Comparison of ENCODE assay signal across 17 cellular contexts in genomic region chr11:1510928-1511327, GRCh38. TPM values are rescaled to one million over a fixed set of nuclear protein-coding genes. Genes with fewer than 3 reads are reported as not detected.
DNase-seq lines count a peak whose midpoint lies in the region; ATAC-seq, FAIRE-seq and TF ChIP-seq lines count a peak whose summit lies in the region.
"Had no signal": no experiment of that assay in that cellular context is flagged by ENCODE, and none has a peak within 500 bp of the region (broad histone marks: within the 10 kb centered on the region; RNA-seq: fewer than 3 reads in every experiment).

No MANE protein-coding gene starts in this region.

- BruUV-seq in Calu3 (replicated peaks; lab: Mats Ljungman, UMichigan): no TSS peak

- H3K27ac Mint-ChIP-seq in WTC11 (peak overlapping the region; percentile 57; the same call in 1 of the 2 replicates), Calu3 (ENCODE audit: unreplicated experiment) (no peak overlapping the region)
- H3K27ac Mint-ChIP-seq: H9 had no signal

- ATAC-seq in right cardiac atrium (no peak), WTC11 (no peak)

- H3K9me3 Mint-ChIP-seq in WTC11 (no peaks in the 10 kb centered on the region), Calu3 (ENCODE audit: low read depth, unreplicated experiment) (no peaks in the 10 kb centered on the region)
- H3K9me3 Mint-ChIP-seq: CD4-positive, alpha-beta T cell; H9 had no signal

- TF ChIP-seq POLR2A in adrenal gland (IDR thresholded peaks at IDR 0.05): no peak

- H3K9ac ChIP-seq in kidney (ENCODE audit: low read length in 2 of 2): no peak overlapping the region
- H3K9ac ChIP-seq: KMS-11 had no signal

- intact Hi-C loops in right cardiac atrium (cut with DNase I): loop anchor here in 1 of 4 donors (10.0 kb wide), 1 partner anchor 306 kb away; no protein-coding TSS in a partner anchor
- intact Hi-C loops in cardiac septum (cut with DNase I): no loop called here
- intact Hi-C loops in kidney (cut with DNase I): no loop called here
- intact Hi-C loops in adrenal gland (cut with DNase I): no loop called here
- intact Hi-C loops in Calu3 (cut with micrococcal nuclease; ENCODE audit: unreplicated experiment): loop anchor here (10.0 kb wide), 1 partner anchor 206 kb away; the partner anchor contains the start of gene TOLLIP

- H3K36me3 ChIP-seq in kidney (ENCODE audit: control insufficient read depth in 1 of 2, insufficient read depth in 2 of 2, low read length in 2 of 2): no peaks in the 10 kb centered on the region
- no peaks in the 10 kb centered on the region for H3K36me3 ChIP-seq in adrenal gland (replicated peaks in 1 of 2)
- H3K36me3 ChIP-seq: MG63, SJSA1 had no signal

- no peaks in the 10 kb centered on the region for H3K9me3 ChIP-seq in right cardiac atrium (ENCODE audit: control insufficient read depth, low read length)
- H3K9me3 ChIP-seq in kidney (ENCODE audit: control insufficient read depth in 1 of 2, low read length in 2 of 2): no peaks in the 10 kb centered on the region
- H3K9me3 ChIP-seq in adrenal gland (replicated peaks in 1 of 3): no peaks in the 10 kb centered on the region
- H3K9me3 ChIP-seq: MG63, SJSA1 had no signal

- H3K4me1 ChIP-seq in right cardiac atrium (ENCODE audit: control insufficient read depth, insufficient read depth, low read length): peaks cover 41% of the 10 kb centered on the region
- peaks cover 0 to 30% of the 10 kb centered on the region in 2 donors for H3K4me1 ChIP-seq in kidney (ENCODE audit: control insufficient read depth in 1 of 2, insufficient read depth in 1 of 2, low read depth in 1 of 2, low read length in 2 of 2)
- peaks cover 7 to 26% of the 10 kb centered on the region in 2 donors for H3K4me1 ChIP-seq in adrenal gland (replicated peaks in 1 of 2)
- H3K4me1 ChIP-seq: SJSA1 had no signal

- CTCF ChIA-PET in WTC11 (lab: Charles Lee) (interaction anchor here (1.0 to 1.6 kb wide), 3 partner anchors 36 to 53 kb away, joined by 3 to 8 read pairs (median 3); no protein-coding TSS in a partner anchor), Calu3 (lab: Charles Lee) (no interaction called here)

- no peaks in the 10 kb centered on the region for H3K27me3 Mint-ChIP-seq in WTC11 (ENCODE audit: low read depth)
- no peaks in the 10 kb centered on the region for H3K27me3 Mint-ChIP-seq in Calu3 (ENCODE audit: unreplicated experiment)
- H3K27me3 Mint-ChIP-seq: CD4-positive, alpha-beta T cell had no signal

- no peak for FAIRE-seq in kidney (lab: Jason Lieb, UNC)
- FAIRE-seq: A204.1 had no signal

- no peaks in the 10 kb centered on the region for H3K36me3 Mint-ChIP-seq in WTC11
- no peaks in the 10 kb centered on the region for H3K36me3 Mint-ChIP-seq in Calu3 (ENCODE audit: insufficient read depth, unreplicated experiment)

- no peak overlapping the region for H3K4me3 ChIP-seq in right cardiac atrium (ENCODE audit: low read length)
- H3K4me3 ChIP-seq in kidney (ENCODE audit: low read length in 2 of 2): no peak overlapping the region
- H3K4me3 ChIP-seq in adrenal gland: no peak overlapping the region
- H3K4me3 ChIP-seq: MG63, SJSA1 had no signal

- H3K27me3 ChIP-seq in right cardiac atrium (ENCODE audit: control insufficient read depth, insufficient read depth) (no peaks in the 10 kb centered on the region), adrenal gland (no peaks in the 10 kb centered on the region)
- H3K27me3 ChIP-seq: MG63, SJSA1 had no signal

- H3K27ac ChIP-seq in right cardiac atrium (ENCODE audit: low read length): no peak overlapping the region
- no peak overlapping the region for H3K27ac ChIP-seq in kidney (ENCODE audit: low read depth in 2 of 2, low read length in 2 of 2)
- no peak overlapping the region for H3K27ac ChIP-seq in adrenal gland
- H3K27ac ChIP-seq: KMS-11, SJSA1 had no signal

- no peak for TF ChIP-seq CTCF in WTC11 (IDR thresholded peaks at IDR 0.05)
- no peak for TF ChIP-seq CTCF in kidney (IDR thresholded peaks at IDR 0.05; ENCODE audit: borderline replicate concordance, extremely low read depth, insufficient read depth)
- TF ChIP-seq CTCF in adrenal gland (IDR thresholded peaks at IDR 0.05): no peak
- TF ChIP-seq CTCF in Calu3 (IDR thresholded peaks at IDR 0.05; ENCODE audit: unreplicated experiment): no peak

- H3K4me3 Mint-ChIP-seq in WTC11: no peak overlapping the region
- no peak overlapping the region for H3K4me3 Mint-ChIP-seq in Calu3 (ENCODE audit: low read depth, unreplicated experiment)
- H3K4me3 Mint-ChIP-seq: CD4-positive, alpha-beta T cell; H9 had no signal

- peak; percentile 9 to 37 (median 32) for DNase-seq in right cardiac atrium
- DNase-seq in cardiac septum (ENCODE audit: low spot score): no peak
- DNase-seq in WTC11 (ENCODE audit: low spot score): no peak
- peak; percentile 37 for DNase-seq in kidney
- DNase-seq in adrenal gland: no peak
- DNase-seq in NCI-H526 (lab: John Stamatoyannopoulos, UW): no peak
- no peak for DNase-seq in COLO668 (lab: John Stamatoyannopoulos, UW; ENCODE audit: unreplicated experiment)
- DNase-seq in Calu3: no peak
- DNase-seq: CD4-positive, alpha-beta T cell; H9; MG63; NCI-H1105; NCI-H187; NCI-H446 treated with DMSO at 0.1 percent for 48 hours had no signal

- POLR2A ChIA-PET in WTC11 (lab: Charles Lee): no interaction called here

- WGBS in right cardiac atrium: 86% methylated on average over 11 of the region's 11 CpGs
- 83 to 90% (median 86%) methylated on average over 11 of the region's 11 CpGs for WGBS in adrenal gland, 4 donors

- H3K4me1 Mint-ChIP-seq in WTC11 (peaks cover 20% of the 10 kb centered on the region), Calu3 (ENCODE audit: low read depth, unreplicated experiment) (no peaks in the 10 kb centered on the region)

TF ChIP-seq in WTC11, 78 proteins besides CTCF, POLR2A, EP300 and RAD21 (continues in another document):
- TF ChIP-seq, protein P1, sequence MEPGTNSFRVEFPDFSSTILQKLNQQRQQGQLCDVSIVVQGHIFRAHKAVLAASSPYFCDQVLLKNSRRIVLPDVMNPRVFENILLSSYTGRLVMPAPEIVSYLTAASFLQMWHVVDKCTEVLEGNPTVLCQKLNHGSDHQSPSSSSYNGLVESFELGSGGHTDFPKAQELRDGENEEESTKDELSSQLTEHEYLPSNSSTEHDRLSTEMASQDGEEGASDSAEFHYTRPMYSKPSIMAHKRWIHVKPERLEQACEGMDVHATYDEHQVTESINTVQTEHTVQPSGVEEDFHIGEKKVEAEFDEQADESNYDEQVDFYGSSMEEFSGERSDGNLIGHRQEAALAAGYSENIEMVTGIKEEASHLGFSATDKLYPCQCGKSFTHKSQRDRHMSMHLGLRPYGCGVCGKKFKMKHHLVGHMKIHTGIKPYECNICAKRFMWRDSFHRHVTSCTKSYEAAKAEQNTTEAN (CRISPR knock-in tag; IDR thresholded peaks at IDR 0.05): no peak
- TF ChIP-seq ARID4B (CRISPR knock-in tag; IDR thresholded peaks at IDR 0.05; ENCODE audit: borderline replicate concordance): no peak

RNA-seq across cellular contexts. Expression of gene MOB2, which starts 24.3 kb away (rescaled TPM):
- total RNA-seq in right cardiac atrium (10 to 100 TPM; 35.0 to 45.0 (median 42.0) TPM), cardiac septum (48.5 TPM), WTC11 (2021) (17.7 to 23.4 TPM (median 21.7 TPM) in 3 replicates), kidney (51.7 TPM), adrenal gland (10 to 100 TPM; 11.2 to 43.3 (median 32.3) TPM), Calu3 (2022) (28.6 and 29.8 TPM in 2 replicates)
- polyA plus RNA-seq in right cardiac atrium (40.0 TPM), kidney (ENCODE audit: insufficient read depth, low read depth, low replicate concordance) (50.7 TPM), adrenal gland (10 to 100 TPM; 25.6 to 31.9 (median 29.4) TPM)

Comparison
In these comparisons a context has a peak if more than half of its experiments do, and no peak if none do; other contexts are left out.
1. DNase-seq: peak in right cardiac atrium (3 of 3) and kidney (single experiment); none in cardiac septum (single experiment), WTC11 (single experiment), adrenal gland (0 of 7), NCI-H526 (0 of 2), COLO668 (single experiment) and Calu3 (single experiment).